Comparison of ENCODE assay signal across 12 cellular contexts in the genomic region with DNA sequence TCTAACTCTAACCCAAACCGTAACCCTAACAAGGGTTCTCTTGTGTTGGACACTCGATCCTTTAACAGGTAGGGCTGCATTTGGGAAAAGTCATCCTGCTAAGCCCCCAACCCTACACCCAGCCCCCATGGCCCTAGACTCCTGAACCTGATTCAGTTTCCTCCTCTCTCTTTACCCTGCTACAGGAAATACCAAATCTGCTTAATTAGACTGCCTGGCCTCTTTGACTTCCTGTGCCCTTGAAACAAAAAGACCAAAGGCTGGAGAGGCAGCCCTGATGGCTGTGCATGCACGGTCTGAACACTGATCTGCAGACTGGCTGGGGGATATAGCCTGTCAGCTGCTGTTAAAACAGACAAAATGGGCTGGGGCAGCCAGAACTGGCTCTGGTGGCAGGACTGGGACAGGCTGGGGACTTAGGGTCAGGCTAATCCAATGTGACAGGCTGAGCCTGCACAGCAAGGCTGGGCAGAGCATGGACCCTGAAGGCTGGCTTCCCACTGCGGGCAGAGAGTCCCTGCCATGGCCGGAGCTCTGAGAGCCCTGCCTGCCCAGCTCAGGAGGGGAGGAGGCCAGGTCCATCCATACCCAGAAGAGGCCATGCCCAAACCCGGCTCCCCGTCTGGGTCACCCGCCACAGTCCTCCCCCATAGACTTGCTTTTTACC. TPM values are rescaled to one million over a fixed set of nuclear protein-coding genes. Genes with fewer than 3 reads are reported as not detected.
DNase-seq lines count a peak whose midpoint lies in the region; ATAC-seq lines count a peak whose summit lies in the region.
"Had no signal": no experiment of that assay in that cellular context is flagged by ENCODE, and none has a peak within 500 bp of the region (broad histone marks: within the 10 kb centered on the region; RNA-seq: fewer than 3 reads in every experiment).

No MANE protein-coding gene starts in this region.

- peaks cover 0 to 3% of the 10 kb centered on the region in 2 donors for H3K9me3 Mint-ChIP-seq in activated T-cell treated with anti-CD3 and anti-CD28 coated beads, Interleukin-2, amount 50 U/mL, for 72 hours
- H3K9me3 Mint-ChIP-seq in activated T-cell treated with anti-CD3 and anti-CD28 coated beads, Interleukin-2, amount 50 U/mL, for 4 hours, result no peaks in the 10 kb centered on the region
- peaks cover 3% of the 10 kb centered on the region for H3K9me3 Mint-ChIP-seq in stimulated activated memory B cell treated with anti-CD40 and anti-IgM and Interleukin-4, amounts not matched to agents 10 μg/mL and 1 μg/mL and 100 μg/mL, for 72 hours

- peak overlapping the region; percentile 47 for H3K27ac ChIP-seq in effector memory CD4-positive, alpha-beta T cell (ENCODE audit: insufficient read depth, low read length, poor library complexity, severe bottlenecking)
- H3K27ac ChIP-seq: pancreas had no signal

- H3K27me3 Mint-ChIP-seq in activated T-cell treated with anti-CD3 and anti-CD28 coated beads, Interleukin-2, amount 50 U/mL, for 72 hours (ENCODE audit: low read depth), result no peaks in the 10 kb centered on the region
- H3K27me3 Mint-ChIP-seq in activated T-cell treated with anti-CD3 and anti-CD28 coated beads, Interleukin-2, amount 50 U/mL, for 4 hours (ENCODE audit: low read depth), result no peaks in the 10 kb centered on the region
- H3K27me3 Mint-ChIP-seq in stimulated activated memory B cell treated with anti-CD40 and anti-IgM and Interleukin-4, amounts not matched to agents 10 μg/mL and 1 μg/mL and 100 μg/mL, for 72 hours, result no peaks in the 10 kb centered on the region

- peaks cover 0 to 4% of the 10 kb centered on the region in 2 donors for H3K36me3 Mint-ChIP-seq in activated T-cell treated with anti-CD3 and anti-CD28 coated beads, Interleukin-2, amount 50 U/mL, for 72 hours (ENCODE audit: insufficient read depth in 2 of 2)
- H3K36me3 Mint-ChIP-seq in activated T-cell treated with anti-CD3 and anti-CD28 coated beads, Interleukin-2, amount 50 U/mL, for 4 hours (ENCODE audit: insufficient read depth), result no peaks in the 10 kb centered on the region
- H3K36me3 Mint-ChIP-seq in stimulated activated memory B cell treated with anti-CD40 and anti-IgM and Interleukin-4, amounts not matched to agents 10 μg/mL and 1 μg/mL and 100 μg/mL, for 72 hours, result no peaks in the 10 kb centered on the region

- H3K27ac Mint-ChIP-seq in activated T-cell treated with anti-CD3 and anti-CD28 coated beads, Interleukin-2, amount 50 U/mL, for 72 hours, result peak overlapping the region; percentile 44
- H3K27ac Mint-ChIP-seq in stimulated activated memory B cell treated with anti-CD40 and anti-IgM and Interleukin-4, amounts not matched to agents 10 μg/mL and 1 μg/mL and 100 μg/mL, for 72 hours, result no peak overlapping the region

- no peak for DNase-seq in activated T-cell treated with anti-CD3 and anti-CD28 coated beads, Interleukin-2, amount 50 U/mL, for 72 hours
- no peak for DNase-seq in activated T-cell treated with anti-CD3 and anti-CD28 coated beads, Interleukin-2, amount 50 U/mL, for 4 hours
- DNase-seq in NOMO-1 treated with dmso at 0.1 percent for 144 hours (lab: John Stamatoyannopoulos, UW; ENCODE audit: unreplicated experiment) (peak; percentile 51), NCI-H1092 (lab: John Stamatoyannopoulos, UW) (no peak)
- no peak for DNase-seq in effector memory CD4-positive, alpha-beta T cell
- DNase-seq: anterior cingulate cortex, NCI-H748 treated with DMSO at 0.1 percent for 48 hours had no signal

- H3K4me3 Mint-ChIP-seq in activated T-cell treated with anti-CD3 and anti-CD28 coated beads, Interleukin-2, amount 50 U/mL, for 72 hours, result peak overlapping the region in 1 of 2 donors; percentile 63
- H3K4me3 Mint-ChIP-seq in activated T-cell treated with anti-CD3 and anti-CD28 coated beads, Interleukin-2, amount 50 U/mL, for 4 hours, result no peak overlapping the region
- no peak overlapping the region for H3K4me3 Mint-ChIP-seq in stimulated activated memory B cell treated with anti-CD40 and anti-IgM and Interleukin-4, amounts not matched to agents 10 μg/mL and 1 μg/mL and 100 μg/mL, for 72 hours

- H3K36me3 ChIP-seq in effector memory CD4-positive, alpha-beta T cell (ENCODE audit: control insufficient read depth, insufficient read depth, low read length), result no peaks in the 10 kb centered on the region
- H3K36me3 ChIP-seq: pancreas had no signal

- peaks cover 53% of the 10 kb centered on the region for H3K4me1 ChIP-seq in effector memory CD4-positive, alpha-beta T cell (ENCODE audit: control insufficient read depth, insufficient read depth, low read length, poor library complexity, severe bottlenecking)
- H3K4me1 ChIP-seq: pancreas had no signal

- no peaks in the 10 kb centered on the region for H3K27me3 ChIP-seq in effector memory CD4-positive, alpha-beta T cell (replicated peaks; ENCODE audit: control insufficient read depth, insufficient read depth, low read length, poor library complexity, severe bottlenecking)
- H3K27me3 ChIP-seq: pancreas had no signal

- peaks cover 24% of the 10 kb centered on the region for H3K4me1 Mint-ChIP-seq in activated T-cell treated with anti-CD3 and anti-CD28 coated beads, Interleukin-2, amount 50 U/mL, for 72 hours (ENCODE audit: low read depth)
- H3K4me1 Mint-ChIP-seq in activated T-cell treated with anti-CD3 and anti-CD28 coated beads, Interleukin-2, amount 50 U/mL, for 4 hours (ENCODE audit: low read depth), result peaks cover 7% of the 10 kb centered on the region
- peaks cover 8% of the 10 kb centered on the region for H3K4me1 Mint-ChIP-seq in stimulated activated memory B cell treated with anti-CD40 and anti-IgM and Interleukin-4, amounts not matched to agents 10 μg/mL and 1 μg/mL and 100 μg/mL, for 72 hours

- peak overlapping the region; percentile 33 for H3K4me3 ChIP-seq in effector memory CD4-positive, alpha-beta T cell (ENCODE audit: insufficient read depth, low read depth, low read length, poor library complexity, severe bottlenecking)
- H3K4me3 ChIP-seq: pancreas had no signal

- H3K9me3 ChIP-seq in effector memory CD4-positive, alpha-beta T cell (ENCODE audit: control insufficient read depth, low read length), result no peaks in the 10 kb centered on the region
- H3K9me3 ChIP-seq: pancreas had no signal

- peak; percentile 20 to 37 for ATAC-seq in activated T-cell treated with anti-CD3 and anti-CD28 coated beads, Interleukin-2, amount 50 U/mL, for 72 hours (replicated peaks in 1 of 2)
- no peak for ATAC-seq in activated T-cell treated with anti-CD3 and anti-CD28 coated beads, Interleukin-2, amount 50 U/mL, for 4 hours
- ATAC-seq in stimulated activated memory B cell treated with anti-CD40 and anti-IgM and Interleukin-4, amounts not matched to agents 10 μg/mL and 1 μg/mL and 100 μg/mL, for 72 hours, result peak; percentile 17
- ATAC-seq in HG02852 (IDR thresholded peaks at IDR 0.05; ENCODE audit: unreplicated experiment) (no peak), HG03175 (IDR thresholded peaks at IDR 0.05; ENCODE audit: unreplicated experiment) (no peak)
- ATAC-seq: pancreas had no signal

RNA-seq across cellular contexts. Expression of a gene that starts 51.0 kb away (rescaled TPM):
- total RNA-seq in activated T-cell treated with anti-CD3 and anti-CD28 coated beads, Interleukin-2, amount 50 U/mL, for 72 hours, result not detected
- total RNA-seq in activated T-cell treated with anti-CD3 and anti-CD28 coated beads, Interleukin-2, amount 50 U/mL, for 4 hours, result not detected
- total RNA-seq: LHCN-M2, pancreas had no signal

Comparison
In these comparisons a context has a peak if more than half of its experiments do, and no peak if none do; other contexts are left out.
1. ATAC-seq: peak in activated T-cell treated with anti-CD3 and anti-CD28 coated beads, Interleukin-2, amount 50 U/mL, for 72 hours (2 of 2) and stimulated activated memory B cell treated with anti-CD40 and anti-IgM and Interleukin-4, amounts not matched to agents 10 μg/mL and 1 μg/mL and 100 μg/mL, for 72 hours (single experiment); none in activated T-cell treated with anti-CD3 and anti-CD28 coated beads, Interleukin-2, amount 50 U/mL, for 4 hours (0 of 2), HG02852 (single experiment) and HG03175 (single experiment).